Comparison of ENCODE assay signal across 8 cellular contexts in genomic region chr7:75776295-75776971, GRCh38. TPM values are rescaled to one million over a fixed set of nuclear protein-coding genes. Genes with fewer than 3 reads are reported as not detected.
DNase-seq lines count a peak whose midpoint lies in the region; ATAC-seq and TF ChIP-seq lines count a peak whose summit lies in the region.

No MANE protein-coding gene starts in this region.

- ATAC-seq in PC-3, result peak; percentile 92
- ATAC-seq in HG02571 (IDR thresholded peaks at IDR 0.05; ENCODE audit: unreplicated experiment), result no peak

- H3K4me2 ChIP-seq in PC-3 (ENCODE audit: low read length), result 0 out of 2 replicates have a peak overlapping the region, but pooled peaks have one; percentile 39
- H3K4me2 ChIP-seq in osteoblast (ENCODE audit: insufficient read depth, low read length), result no peak overlapping the region

- TF ChIP-seq POLR2A in Peyer's patch (IDR thresholded peaks at IDR 0.05), result no peak

- H3K9ac ChIP-seq in PC-3 (ENCODE audit: low read length), result no peak overlapping the region

- CTCF ChIA-PET in PC-3 (lab: Charles Lee), result no interaction called here

- H3K4me1 ChIP-seq in PC-3 (ENCODE audit: insufficient read depth, low read length) (peaks cover 23% of the 10 kb centered on the region), osteoblast (ENCODE audit: insufficient read depth, low read length) (peaks cover 25% of the 10 kb centered on the region), Peyer's patch (no peaks in the 10 kb centered on the region)

- H3K36me3 ChIP-seq in PC-3 (ENCODE audit: low read depth, low read length) (no peaks in the 10 kb centered on the region), osteoblast (ENCODE audit: insufficient read depth, low read length) (no peaks in the 10 kb centered on the region), Peyer's patch (no peaks in the 10 kb centered on the region)

- H3K36me3 Mint-ChIP-seq in activated T-helper 2 cell treated with anti-CD3 and anti-CD28 coated beads, Interferon-gamma antibody, Interleukin-2, Interleukin-4, amounts not matched to agents 10 μg/mL and 5 μg/mL and 100 μg/mL, durations not matched to agents 14 hours and 24 hours and 36 hours (ENCODE audit: low read depth), result no peaks in the 10 kb centered on the region

- no peak overlapping the region for H3K4me3 ChIP-seq in PC-3 (ENCODE audit: low read length)
- no peak overlapping the region for H3K4me3 ChIP-seq in osteoblast (ENCODE audit: insufficient read depth, low read length)
- H3K4me3 ChIP-seq in Peyer's patch, result no peak overlapping the region

- no peaks in the 10 kb centered on the region for H3K9me3 ChIP-seq in PC-3 (ENCODE audit: low read length)
- no peaks in the 10 kb centered on the region for H3K9me3 ChIP-seq in osteoblast (ENCODE audit: low read depth, low read length)
- H3K9me3 ChIP-seq in Peyer's patch, result no peaks in the 10 kb centered on the region

- H3K27me3 ChIP-seq in PC-3 (ENCODE audit: low read length) (no peaks in the 10 kb centered on the region), osteoblast (ENCODE audit: insufficient read depth, low read length) (no peaks in the 10 kb centered on the region), Peyer's patch (no peaks in the 10 kb centered on the region)

- BruUV-seq in PC-3 (replicated peaks; lab: Mats Ljungman, UMichigan), result no TSS peak

- no peaks in the 10 kb centered on the region for H3K9me3 Mint-ChIP-seq in activated T-helper 2 cell treated with anti-CD3 and anti-CD28 coated beads, Interferon-gamma antibody, Interleukin-2, Interleukin-4, amounts not matched to agents 10 μg/mL and 5 μg/mL and 100 μg/mL, durations not matched to agents 14 hours and 24 hours and 36 hours

- H3K4me1 Mint-ChIP-seq in activated T-helper 2 cell treated with anti-CD3 and anti-CD28 coated beads, Interferon-gamma antibody, Interleukin-2, Interleukin-4, amounts not matched to agents 10 μg/mL and 5 μg/mL and 100 μg/mL, durations not matched to agents 14 hours and 24 hours and 36 hours (ENCODE audit: low read depth), result peaks cover 36% of the 10 kb centered on the region

- peak overlapping the region; percentile 78 for H3K27ac Mint-ChIP-seq in activated T-helper 2 cell treated with anti-CD3 and anti-CD28 coated beads, Interferon-gamma antibody, Interleukin-2, Interleukin-4, amounts not matched to agents 10 μg/mL and 5 μg/mL and 100 μg/mL, durations not matched to agents 14 hours and 24 hours and 36 hours

- no peak overlapping the region for H3K4me3 Mint-ChIP-seq in activated T-helper 2 cell treated with anti-CD3 and anti-CD28 coated beads, Interferon-gamma antibody, Interleukin-2, Interleukin-4, amounts not matched to agents 10 μg/mL and 5 μg/mL and 100 μg/mL, durations not matched to agents 14 hours and 24 hours and 36 hours (ENCODE audit: low read depth)

- DNase-seq in DMS 273 (lab: John Stamatoyannopoulos, UW; ENCODE audit: unreplicated experiment) (peak; percentile 69), PC-3 (peak; percentile 94), osteoblast (ENCODE audit: insufficient read length, low spot score, missing footprints) (peak; percentile 54), Peyer's patch (no peak), NCI-H187 (lab: John Stamatoyannopoulos, UW) (no peak), NCI-H1105 (lab: John Stamatoyannopoulos, UW) (no peak)
- peak; percentile 50 for DNase-seq in activated T-helper 2 cell treated with anti-CD3 and anti-CD28 coated beads, Interferon-gamma antibody, Interleukin-2, Interleukin-4, amounts not matched to agents 10 μg/mL and 5 μg/mL and 100 μg/mL, durations not matched to agents 14 hours and 24 hours and 36 hours (ENCODE audit: low spot score)

- peaks cover 7% of the 10 kb centered on the region for H3K27me3 Mint-ChIP-seq in activated T-helper 2 cell treated with anti-CD3 and anti-CD28 coated beads, Interferon-gamma antibody, Interleukin-2, Interleukin-4, amounts not matched to agents 10 μg/mL and 5 μg/mL and 100 μg/mL, durations not matched to agents 14 hours and 24 hours and 36 hours (ENCODE audit: low read depth)

- no peaks in the 10 kb centered on the region for H3F3A ChIP-seq in PC-3 (ENCODE audit: low read length, unreplicated experiment)

- H3K9me2 ChIP-seq in PC-3 (replicated peaks; ENCODE audit: low read length), result no peaks in the 10 kb centered on the region

- no peaks in the 10 kb centered on the region for H4K20me1 ChIP-seq in PC-3 (ENCODE audit: low read length)
- H4K20me1 ChIP-seq in osteoblast (ENCODE audit: insufficient read depth, low read length), result no peaks in the 10 kb centered on the region

- H2AFZ ChIP-seq in PC-3 (ENCODE audit: low read length) (no peak overlapping the region), osteoblast (ENCODE audit: low read length) (no peak overlapping the region)

- intact Hi-C loops in PC-3 (cut with micrococcal nuclease), result loop anchor here (1.0 to 10.0 kb wide), 3 partner anchors 67 to 168 kb away; partner anchors contain the start of gene RHBDD2
- intact Hi-C loops in activated T-helper 2 cell treated with anti-CD3 and anti-CD28 coated beads, Interferon-gamma antibody, Interleukin-2, Interleukin-4, amounts not matched to agents 10 μg/mL and 5 μg/mL and 100 μg/mL, durations not matched to agents 14 hours and 24 hours and 36 hours (cut with micrococcal nuclease), result loop anchor here (1.0 to 2.0 kb wide), 3 partner anchors 66 to 233 kb away; partner anchors contain the start of gene RHBDD2

- TF ChIP-seq CTCF in PC-3 (conservative IDR thresholded peaks at IDR 0.05; ENCODE audit: low read depth, low read length) (no peak), osteoblast (IDR thresholded peaks at IDR 0.05; ENCODE audit: extremely low read depth, low read depth, low read length) (peak; percentile 13), Peyer's patch (IDR thresholded peaks at IDR 0.05) (peak in 1 of 6 experiments; percentile 21)

- H3K79me2 ChIP-seq in PC-3 (ENCODE audit: low read length), result no peaks in the 10 kb centered on the region
- H3K79me2 ChIP-seq in osteoblast (ENCODE audit: insufficient read depth, low read length), result no peaks in the 10 kb centered on the region

- peak overlapping the region; percentile 68 for H3K27ac ChIP-seq in PC-3 (ENCODE audit: low read length)
- no peak overlapping the region for H3K27ac ChIP-seq in osteoblast (ENCODE audit: low read depth, low read length)
- no peak overlapping the region for H3K27ac ChIP-seq in Peyer's patch

- POLR2A ChIA-PET in PC-3 (lab: Charles Lee; ENCODE audit: unreplicated experiment), result no interaction called here

RNA-seq across cellular contexts. Expression of gene CCL26, which starts 4.4 kb away (rescaled TPM):
- 7.1 and 8.2 TPM in 2 replicates for total RNA-seq in PC-3 (2014; rRNA removed)
- total RNA-seq in activated T-helper 2 cell treated with anti-CD3 and anti-CD28 coated beads, Interferon-gamma antibody, Interleukin-2, Interleukin-4, amounts not matched to agents 10 μg/mL and 5 μg/mL and 100 μg/mL, durations not matched to agents 14 hours and 24 hours and 36 hours, result 0.89 TPM in 1 of 2 replicates, not detected in the other
- total RNA-seq in osteoblast, result 1.1 and 1.5 TPM in 2 replicates
- total RNA-seq in Peyer's patch, result not detected

RNA-seq across cellular contexts. Expression of gene CCL24, which starts 37.2 kb away (rescaled TPM):
- not detected in 2 replicates for total RNA-seq in PC-3 (2014; rRNA removed)
- total RNA-seq in activated T-helper 2 cell treated with anti-CD3 and anti-CD28 coated beads, Interferon-gamma antibody, Interleukin-2, Interleukin-4, amounts not matched to agents 10 μg/mL and 5 μg/mL and 100 μg/mL, durations not matched to agents 14 hours and 24 hours and 36 hours, result not detected in 2 replicates
- total RNA-seq in osteoblast, result not detected in 2 replicates
- total RNA-seq in Peyer's patch, result 10 to 100 TPM; 13.1 to 48.7 (median 26.3) TPM

RNA-seq across cellular contexts. Expression of gene HIP1, which starts 37.7 kb away (rescaled TPM):
- total RNA-seq in PC-3 (2014; rRNA removed), result 5.3 and 6.6 TPM in 2 replicates
- total RNA-seq in activated T-helper 2 cell treated with anti-CD3 and anti-CD28 coated beads, Interferon-gamma antibody, Interleukin-2, Interleukin-4, amounts not matched to agents 10 μg/mL and 5 μg/mL and 100 μg/mL, durations not matched to agents 14 hours and 24 hours and 36 hours, result 10.6 and 14.8 TPM in 2 replicates
- total RNA-seq in osteoblast, result 24.2 and 25.7 TPM in 2 replicates
- 10 to 100 TPM in 1 of 4 donors, 1 to 10 TPM in 3; 2.3 to 38.8 (median 6.9) TPM for total RNA-seq in Peyer's patch

Comparison
In these comparisons a context has a peak if more than half of its experiments do, and no peak if none do; other contexts are left out.
1. DNase-seq: peak in DMS 273 (single experiment), PC-3 (single experiment), activated T-helper 2 cell treated with anti-CD3 and anti-CD28 coated beads, Interferon-gamma antibody, Interleukin-2, Interleukin-4, amounts not matched to agents 10 μg/mL and 5 μg/mL and 100 μg/mL, durations not matched to agents 14 hours and 24 hours and 36 hours (single experiment) and osteoblast (single experiment); none in Peyer's patch (0 of 3), NCI-H187 (0 of 2) and NCI-H1105 (single experiment).
2. RNA of gene CCL24, which starts 37.2 kb away (total RNA-seq): 13.1 to 48.7 TPM in Peyer's patch; not detected in PC-3, not detected in activated T-helper 2 cell treated with anti-CD3 and anti-CD28 coated beads, Interferon-gamma antibody, Interleukin-2, Interleukin-4, amounts not matched to agents 10 μg/mL and 5 μg/mL and 100 μg/mL, durations not matched to agents 14 hours and 24 hours and 36 hours and not detected in osteoblast; every median in the first group is over 10 times any median in the second.